8 cellular contexts compared by ENCODE assay signal in genomic region chr6:150866147-150867073, GRCh38. TPM values are rescaled to one million over a fixed set of nuclear protein-coding genes. Genes with fewer than 3 reads are reported as not detected.
A peak's percentile ranks its signal among the peaks of the same experiment; 100 is the strongest.
DNase-seq lines count a peak whose midpoint lies in the region; ATAC-seq and TF ChIP-seq lines count a peak whose summit lies in the region.

No MANE protein-coding gene starts in this region.

- peak overlapping the region; percentile 79 for H3K4me3 ChIP-seq in HUES64 (ENCODE audit: low read length)

- intact Hi-C loops in activated T-helper 2 cell treated with anti-CD3 and anti-CD28 coated beads, Interferon-gamma antibody, Interleukin-2, Interleukin-4, amounts not matched to agents 10 μg/mL and 5 μg/mL and 100 μg/mL, durations not matched to agents 14 hours and 24 hours and 36 hours (cut with micrococcal nuclease) = loop anchor here (5.0 kb wide), 1 partner anchor 526 kb away; the partner anchor contains the start of gene ZBTB2

- H3K27me3 ChIP-seq in HUES64 (ENCODE audit: insufficient read depth, low read length) = no peaks in the 10 kb centered on the region

- H3K9me3 ChIP-seq in HUES64 (ENCODE audit: insufficient read depth, low read depth, low read length) = no peaks in the 10 kb centered on the region

- H3K9me3 Mint-ChIP-seq in activated T-helper 2 cell treated with anti-CD3 and anti-CD28 coated beads, Interferon-gamma antibody, Interleukin-2, Interleukin-4, amounts not matched to agents 10 μg/mL and 5 μg/mL and 100 μg/mL, durations not matched to agents 14 hours and 24 hours and 36 hours = no peaks in the 10 kb centered on the region
- H3K9me3 Mint-ChIP-seq in nephron = no peaks in the 10 kb centered on the region

- peaks cover 8% of the 10 kb centered on the region for H3K36me3 Mint-ChIP-seq in activated T-helper 2 cell treated with anti-CD3 and anti-CD28 coated beads, Interferon-gamma antibody, Interleukin-2, Interleukin-4, amounts not matched to agents 10 μg/mL and 5 μg/mL and 100 μg/mL, durations not matched to agents 14 hours and 24 hours and 36 hours (ENCODE audit: low read depth)
- H3K36me3 Mint-ChIP-seq in nephron (ENCODE audit: low read depth) = no peaks in the 10 kb centered on the region

- DNase-seq in DMS153 (lab: John Stamatoyannopoulos, UW) (peak; percentile 48), RPMI7951 (ENCODE audit: low read depth) (peak; percentile 82), fibroblast of peridontal ligament (ENCODE audit: extremely low read depth) (peak; percentile 84)
- peak; percentile 80 for DNase-seq in activated T-helper 2 cell treated with anti-CD3 and anti-CD28 coated beads, Interferon-gamma antibody, Interleukin-2, Interleukin-4, amounts not matched to agents 10 μg/mL and 5 μg/mL and 100 μg/mL, durations not matched to agents 14 hours and 24 hours and 36 hours (ENCODE audit: low spot score)
- DNase-seq in stimulated activated naive CD8-positive, alpha-beta T cell treated with anti-CD3 and anti-CD28 coated beads, Interleukin-15, Interleukin-2, amounts not matched to agents 100 U/mL and 50 U/mL, for 24 hours = peak; percentile 86

- no peak for TF ChIP-seq CTCF in nephron (IDR thresholded peaks at IDR 0.05; ENCODE audit: unreplicated experiment in 3 of 3)

- H3K4me3 Mint-ChIP-seq in activated T-helper 2 cell treated with anti-CD3 and anti-CD28 coated beads, Interferon-gamma antibody, Interleukin-2, Interleukin-4, amounts not matched to agents 10 μg/mL and 5 μg/mL and 100 μg/mL, durations not matched to agents 14 hours and 24 hours and 36 hours (ENCODE audit: low read depth) = peak overlapping the region; percentile 94
- peak overlapping the region; percentile 97 to 98 (median 97) for H3K4me3 Mint-ChIP-seq in nephron

- no peaks in the 10 kb centered on the region; the same call in 1 of the 2 replicates for H3K36me3 ChIP-seq in HUES64 (ENCODE audit: insufficient read depth, low read length)

- H3K4me1 ChIP-seq in HUES64 (ENCODE audit: insufficient read depth, low read length) = no peaks in the 10 kb centered on the region

- peaks cover 39% of the 10 kb centered on the region for H3K4me1 Mint-ChIP-seq in activated T-helper 2 cell treated with anti-CD3 and anti-CD28 coated beads, Interferon-gamma antibody, Interleukin-2, Interleukin-4, amounts not matched to agents 10 μg/mL and 5 μg/mL and 100 μg/mL, durations not matched to agents 14 hours and 24 hours and 36 hours (ENCODE audit: low read depth)
- peaks cover 32% of the 10 kb centered on the region for H3K4me1 Mint-ChIP-seq in nephron

- WGBS in HUES64 = under 1% methylated on average over 95 of the region's 95 CpGs

- peak overlapping the region; percentile 85 for H3K27ac Mint-ChIP-seq in activated T-helper 2 cell treated with anti-CD3 and anti-CD28 coated beads, Interferon-gamma antibody, Interleukin-2, Interleukin-4, amounts not matched to agents 10 μg/mL and 5 μg/mL and 100 μg/mL, durations not matched to agents 14 hours and 24 hours and 36 hours
- H3K27ac Mint-ChIP-seq in nephron = peak overlapping the region; percentile 99

- H3K9ac ChIP-seq in HUES64 (ENCODE audit: low read depth, low read length) = peak overlapping the region; percentile 98

- ATAC-seq in GM21447 (IDR thresholded peaks at IDR 0.05; ENCODE audit: unreplicated experiment) = peak; percentile 72
- peak; percentile 83 for ATAC-seq in stimulated activated naive CD8-positive, alpha-beta T cell treated with anti-CD3 and anti-CD28 coated beads, Interleukin-15, Interleukin-2, amounts not matched to agents 100 U/mL and 50 U/mL, for 24 hours

- peaks cover 16% of the 10 kb centered on the region for H3K27me3 Mint-ChIP-seq in activated T-helper 2 cell treated with anti-CD3 and anti-CD28 coated beads, Interferon-gamma antibody, Interleukin-2, Interleukin-4, amounts not matched to agents 10 μg/mL and 5 μg/mL and 100 μg/mL, durations not matched to agents 14 hours and 24 hours and 36 hours (ENCODE audit: low read depth)
- no peaks in the 10 kb centered on the region for H3K27me3 Mint-ChIP-seq in nephron (ENCODE audit: low read depth)

- H3K27ac ChIP-seq in HUES64 (ENCODE audit: low read depth, low read length) = peak overlapping the region; percentile 96

RNA-seq across cellular contexts. Expression of gene MTHFD1L, which starts 0.9 kb away (rescaled TPM):
- 58.2 TPM for polyA plus RNA-seq in HUES64 (2013, experiment 1 of 2)
- polyA plus RNA-seq in HUES64 (2013, experiment 2 of 2) = 62.0 TPM
- total RNA-seq in RPMI7951 (2014; rRNA removed; shearing (Covaris generic)) = 21.5 and 21.6 TPM in 2 replicates
- total RNA-seq in activated T-helper 2 cell treated with anti-CD3 and anti-CD28 coated beads, Interferon-gamma antibody, Interleukin-2, Interleukin-4, amounts not matched to agents 10 μg/mL and 5 μg/mL and 100 μg/mL, durations not matched to agents 14 hours and 24 hours and 36 hours = 92.2 and 93.4 TPM in 2 replicates

Comparison
In these comparisons a context has a peak if more than half of its experiments do, and no peak if none do; other contexts are left out.
1. Peak in every context shown above with its lines: DNase-seq, ATAC-seq, H3K4me3 ChIP-seq and H3K27ac ChIP-seq.